9 cellular contexts compared by ENCODE assay signal in genomic region chr6:160348552-160349441, GRCh38. TPM values are rescaled to one million over a fixed set of nuclear protein-coding genes. Genes with fewer than 3 reads are reported as not detected.
DNase-seq lines count a peak whose midpoint lies in the region; ATAC-seq lines count a peak whose summit lies in the region.
"Had no signal": no experiment of that assay in that cellular context is flagged by ENCODE, and none has a peak within 500 bp of the region (broad histone marks: within the 10 kb centered on the region; RNA-seq: fewer than 3 reads in every experiment).

No MANE protein-coding gene starts in this region.

- H3K27me3 ChIP-seq in adipocyte (replicated peaks; ENCODE audit: control insufficient read depth, insufficient read depth, low read length) (no peaks in the 10 kb centered on the region), iPS-18a (ENCODE audit: control insufficient read depth, insufficient read depth, low read length) (peaks cover 46% of the 10 kb centered on the region), skeletal muscle tissue (ENCODE audit: control insufficient read depth in 3 of 3, insufficient read depth in 3 of 3, low read length in 3 of 3) (peaks cover 0 to 19% (median 9%) of the 10 kb centered on the region in 3 donors)

- H3K36me3 ChIP-seq in adipocyte (ENCODE audit: control insufficient read depth, insufficient read depth, low read length, severe bottlenecking): no peaks in the 10 kb centered on the region
- H3K36me3 ChIP-seq in iPS-18a (ENCODE audit: control insufficient read depth, low read depth, low read length): no peaks in the 10 kb centered on the region
- peaks cover 0 to 8% (median 0%) of the 10 kb centered on the region in 3 donors for H3K36me3 ChIP-seq in skeletal muscle tissue (ENCODE audit: control insufficient read depth in 3 of 3, insufficient read depth in 3 of 3, low read length in 3 of 3)

- peaks cover 5% of the 10 kb centered on the region for H3K4me1 ChIP-seq in adipocyte (ENCODE audit: control insufficient read depth, insufficient read depth, low read length)
- H3K4me1 ChIP-seq in iPS-18a (ENCODE audit: control insufficient read depth, low read depth, low read length): peaks cover 7% of the 10 kb centered on the region
- H3K4me1 ChIP-seq in skeletal muscle tissue (ENCODE audit: control insufficient read depth in 3 of 3, insufficient read depth in 3 of 3, low read length in 3 of 3): peaks cover 11 to 20% (median 13%) of the 10 kb centered on the region in 3 donors

- ATAC-seq in HG03135 (IDR thresholded peaks at IDR 0.05; ENCODE audit: unreplicated experiment) (no peak), HG03354 (IDR thresholded peaks at IDR 0.05; ENCODE audit: poor library complexity, severe bottlenecking, unreplicated experiment) (no peak)

- peak overlapping the region; percentile 85 for H3K9ac ChIP-seq in adipocyte (ENCODE audit: low read length)
- H3K9ac ChIP-seq in iPS-18a (ENCODE audit: low read length): no peak overlapping the region
- peak overlapping the region; percentile 52 to 91 (median 68) for H3K9ac ChIP-seq in skeletal muscle tissue (ENCODE audit: low read depth in 1 of 3, low read length in 3 of 3)

- H3K9me3 ChIP-seq in adipocyte (ENCODE audit: control insufficient read depth, low read length) (no peaks in the 10 kb centered on the region), iPS-18a (ENCODE audit: control insufficient read depth, low read depth, low read length) (no peaks in the 10 kb centered on the region), skeletal muscle tissue (ENCODE audit: control insufficient read depth in 3 of 3, low read length in 3 of 3) (no peaks in the 10 kb centered on the region)

- DNase-seq in HK-2 (ENCODE audit: unreplicated experiment) (peak; percentile 35), adipocyte (ENCODE audit: low read depth) (peak; percentile 40), AML-193 (lab: John Stamatoyannopoulos, UW) (no peak), GM19238 (ENCODE audit: insufficient read length, low spot score) (no peak)

- H3K4me3 ChIP-seq in adipocyte (ENCODE audit: low read length) (peak overlapping the region; percentile 87), iPS-18a (ENCODE audit: low read length) (peak overlapping the region; percentile 66), skeletal muscle tissue (ENCODE audit: low read length in 3 of 3) (peak overlapping the region; percentile 60 to 88 (median 73))

- no peak overlapping the region for H3K27ac ChIP-seq in iPS-18a (ENCODE audit: low read length)
- peak overlapping the region; percentile 64 for H3K27ac ChIP-seq in skeletal muscle tissue (ENCODE audit: low read depth, low read length)
- H3K27ac ChIP-seq: HL-60 had no signal

RNA-seq across cellular contexts. Expression of gene SLC22A3, which starts 0.6 kb away (rescaled TPM):
- total RNA-seq in skeletal muscle tissue: 8.4 TPM

Comparison
In these comparisons a context has a peak if more than half of its experiments do, and no peak if none do; other contexts are left out.
1. DNase-seq: peak in HK-2 (single experiment) and adipocyte (single experiment); none in AML-193 (0 of 2) and GM19238 (single experiment).
2. Peak in every context shown above with its lines, with median percentiles within 50 percentile points of each other: H3K4me3 ChIP-seq.